8 cellular contexts compared by ENCODE assay signal in genomic region chr9:136109351-136110081, GRCh38. TPM values are rescaled to one million over a fixed set of nuclear protein-coding genes. Genes with fewer than 3 reads are reported as not detected.
A peak's percentile ranks its signal among the peaks of the same experiment; 100 is the strongest.
DNase-seq lines count a peak whose midpoint lies in the region; ATAC-seq and TF ChIP-seq lines count a peak whose summit lies in the region.

No MANE protein-coding gene starts in this region.

- H3K4me3 Mint-ChIP-seq in natural killer cell treated with Interleukin-12 subunit alpha and Interleukin-12 subunit beta and Interleukin-15 and Interleukin-18, amount 100 ng/mL, for 72 hours: peak overlapping the region; percentile 76

- H3K9me3 ChIP-seq in Peyer's patch: no peaks in the 10 kb centered on the region

- H3K27me3 Mint-ChIP-seq in natural killer cell treated with Interleukin-12 subunit alpha and Interleukin-12 subunit beta and Interleukin-15 and Interleukin-18, amount 100 ng/mL, for 72 hours: no peaks in the 10 kb centered on the region

- DNase-seq in DMS79 treated with DMSO at 0.1 percent for 48 hours (lab: John Stamatoyannopoulos, UW) (peak; percentile 98), KG1 (lab: John Stamatoyannopoulos, UW) (peak; percentile 40), Peyer's patch (peak; percentile 89 to 96 (median 95)), activated T-helper 1 cell treated with Interleukin-2 at 50 U/mL for 16 hours (ENCODE audit: low read depth) (peak; percentile 92), fibroblast of gingiva (ENCODE audit: low read depth) (peak; percentile 87)
- DNase-seq in natural killer cell treated with Interleukin-12 subunit alpha and Interleukin-12 subunit beta and Interleukin-15 and Interleukin-18, amount 100 ng/mL, for 72 hours (ENCODE audit: low spot score): peak; percentile 91
- peak; percentile 88 for DNase-seq in stimulated activated naive CD4-positive, alpha-beta T cell treated with Interleukin-2 at 50 U/mL for 16 hours (lab: John Stamatoyannopoulos, UW)

- peak; percentile 41 to 47 for TF ChIP-seq POLR2A in Peyer's patch (IDR thresholded peaks at IDR 0.05)

- H3K27me3 ChIP-seq in Peyer's patch: no peaks in the 10 kb centered on the region

- no peaks in the 10 kb centered on the region for H3K36me3 ChIP-seq in Peyer's patch

- no peaks in the 10 kb centered on the region for H3K9me3 Mint-ChIP-seq in natural killer cell treated with Interleukin-12 subunit alpha and Interleukin-12 subunit beta and Interleukin-15 and Interleukin-18, amount 100 ng/mL, for 72 hours

- H3K4me1 ChIP-seq in Peyer's patch: peaks cover 21 to 66% (median 39%) of the 10 kb centered on the region in 4 donors

- no peaks in the 10 kb centered on the region for H3K36me3 Mint-ChIP-seq in natural killer cell treated with Interleukin-12 subunit alpha and Interleukin-12 subunit beta and Interleukin-15 and Interleukin-18, amount 100 ng/mL, for 72 hours

- H3K27ac ChIP-seq in Peyer's patch: peak overlapping the region; percentile 75 to 89 (median 78)

- peaks cover 30 to 51% of the 10 kb centered on the region in 2 donors for H3K4me1 Mint-ChIP-seq in natural killer cell treated with Interleukin-12 subunit alpha and Interleukin-12 subunit beta and Interleukin-15 and Interleukin-18, amount 100 ng/mL, for 72 hours (ENCODE audit: low read depth in 2 of 2)

- peak overlapping the region; percentile 80 to 97 for H3K27ac Mint-ChIP-seq in natural killer cell treated with Interleukin-12 subunit alpha and Interleukin-12 subunit beta and Interleukin-15 and Interleukin-18, amount 100 ng/mL, for 72 hours

- ATAC-seq in GM21786 (IDR thresholded peaks at IDR 0.05; ENCODE audit: unreplicated experiment): peak; percentile 74
- ATAC-seq in natural killer cell treated with Interleukin-12 subunit alpha and Interleukin-12 subunit beta and Interleukin-15 and Interleukin-18, amount 100 ng/mL, for 72 hours: peak; percentile 87 to 90

- TF ChIP-seq CTCF in Peyer's patch (IDR thresholded peaks at IDR 0.05): peak in 4 of 6 experiments; percentile 8 to 29 (median 16)

- H3K4me3 ChIP-seq in Peyer's patch: peak overlapping the region; percentile 40 to 51 (median 48)

RNA-seq across cellular contexts. Expression of gene TMEM250, which starts 9.2 kb away (rescaled TPM):
- 10 to 100 TPM; 34.7 to 75.0 (median 69.2) TPM for total RNA-seq in Peyer's patch
- total RNA-seq in natural killer cell treated with Interleukin-12 subunit alpha and Interleukin-12 subunit beta and Interleukin-15 and Interleukin-18, amount 100 ng/mL, for 72 hours: 10 to 100 TPM; 29.1 to 42.3 TPM

RNA-seq across cellular contexts. Expression of gene NACC2, which starts 14.4 kb away (rescaled TPM):
- total RNA-seq in Peyer's patch: 10 to 100 TPM in 3 of 4 donors, 1 to 10 TPM in 1; 8.3 to 24.3 (median 23.1) TPM
- total RNA-seq in natural killer cell treated with Interleukin-12 subunit alpha and Interleukin-12 subunit beta and Interleukin-15 and Interleukin-18, amount 100 ng/mL, for 72 hours: 10 to 100 TPM; 19.2 to 21.1 TPM

Comparison
In these comparisons a context has a peak if more than half of its experiments do, and no peak if none do; other contexts are left out.
1. Peak in every context shown above with its lines: DNase-seq, ATAC-seq, H3K4me3 ChIP-seq and H3K27ac ChIP-seq.
2. DNase-seq: peak in every context shown above with its lines; median percentile 98 in DMS79 treated with DMSO at 0.1 percent for 48 hours; 95 in Peyer's patch; 92 in activated T-helper 1 cell treated with Interleukin-2 at 50 U/mL for 16 hours; 91 in natural killer cell treated with Interleukin-12 subunit alpha and Interleukin-12 subunit beta and Interleukin-15 and Interleukin-18, amount 100 ng/mL, for 72 hours; 88 in stimulated activated naive CD4-positive, alpha-beta T cell treated with Interleukin-2 at 50 U/mL for 16 hours; 87 in fibroblast of gingiva; 40 in KG1.